In the genomic region with DNA sequence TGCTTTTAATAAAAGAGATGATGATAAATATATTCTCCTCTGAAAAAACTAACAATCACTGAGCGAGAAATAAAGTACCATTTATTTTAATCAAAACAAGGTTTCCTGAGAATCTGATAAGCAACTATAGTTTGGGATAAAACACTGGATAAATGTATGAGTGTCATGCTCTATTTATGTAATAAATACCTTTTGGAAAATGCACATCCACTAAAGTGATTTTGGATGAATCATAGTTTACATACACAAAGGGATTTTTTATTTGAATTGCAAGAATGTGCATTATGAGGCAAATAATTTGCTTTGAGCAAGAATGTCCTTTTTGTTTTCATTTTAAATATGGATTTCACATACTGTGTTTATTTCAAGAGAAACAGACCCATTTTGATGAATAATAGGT, we compare ENCODE assay signal across 30 cellular contexts.
"Had no signal": no experiment of that assay in that cellular context is flagged by ENCODE, and none has a peak within 500 bp of the region (broad histone marks: within the 10 kb centered on the region; RNA-seq: fewer than 3 reads in every experiment).

No MANE protein-coding gene starts in this region.

- H3K4me1 ChIP-seq: body of pancreas, esophagus muscularis mucosa, foreskin keratinocyte, gastrocnemius medialis, heart left ventricle had no signal

- H3K36me3 ChIP-seq: esophagus muscularis mucosa, gastrocnemius medialis, heart left ventricle had no signal

- H3K27me3 ChIP-seq: body of pancreas, esophagus muscularis mucosa, foreskin keratinocyte, gastrocnemius medialis, heart left ventricle had no signal

- H3K4me3 ChIP-seq: body of pancreas, esophagus muscularis mucosa, gastrocnemius medialis, heart left ventricle had no signal

- H3K9me3 ChIP-seq: body of pancreas, esophagus muscularis mucosa, gastrocnemius medialis, heart left ventricle had no signal

- H3K27ac ChIP-seq: body of pancreas, esophagus muscularis mucosa, foreskin keratinocyte, gastrocnemius medialis, heart left ventricle had no signal

- DNase-seq: activated CD4-positive, alpha-beta memory T cell treated with anti-CD3 and anti-CD28 coated beads, Interleukin-2, amount 10 ng/mL, durations not matched to agents 7 days and 5 days; activated CD4-positive, alpha-beta T cell treated with anti-CD3 and anti-CD28 coated beads for 1 hour; activated CD4-positive, alpha-beta T cell treated with anti-CD3 and anti-CD28 coated beads for 4 hours; activated CD4-positive, alpha-beta T cell treated with anti-CD3 and anti-CD28 coated beads, Interleukin-2, amount 10 ng/mL, durations not matched to agents 7 days and 5 days; activated CD4-positive, alpha-beta T cell treated with anti-CD3 and anti-CD28 coated beads, Interleukin-2, amount 50 U/mL, for 4 hours; activated CD4-positive, CD25-positive, alpha-beta regulatory T cell; activated CD8-positive, alpha-beta memory T cell treated with anti-CD3 and anti-CD28 coated beads, Interleukin-2, amount 50 U/mL, for 48 hours; activated gamma-delta T cell; activated naive CD4-positive, alpha-beta T cell; activated naive CD4-positive, alpha-beta T cell treated with anti-CD3 and anti-CD28 coated beads, Interleukin-2, amount 10 ng/mL, durations not matched to agents 7 days and 5 days; activated naive CD8-positive, alpha-beta T cell treated with anti-CD3 and anti-CD28 coated beads, Interleukin-2, amount 10 ng/mL, durations not matched to agents 7 days and 5 days; activated T-cell treated with anti-CD3 and anti-CD28 coated beads for 4 hours; activated T-cell treated with anti-CD3 and anti-CD28 coated beads, Interleukin-2, amount 50 U/mL, for 24 hours; activated T-cell treated with anti-CD3 and anti-CD28 coated beads, Interleukin-2, amount 50 U/mL, for 72 hours; amygdala; aorta; body of pancreas; caudate nucleus; cortex of kidney; dermis blood vessel endothelial cell; effector CD4-positive, alpha-beta T cell; effector memory CD8-positive, alpha-beta T cell; erythroblast; foreskin keratinocyte; gastrocnemius medialis; glutamatergic neuron; heart left ventricle; T-helper 2 cell had no signal

- ATAC-seq: activated naive CD4-positive, alpha-beta T cell treated with anti-CD3 and anti-CD28 coated beads, Interleukin-2, amount 50 U/mL, for 72 hours; activated T-cell treated with anti-CD3 and anti-CD28 coated beads, Interleukin-2, amount 50 U/mL, for 72 hours; body of pancreas; effector memory CD8-positive, alpha-beta T cell; foreskin keratinocyte; gastrocnemius medialis; heart left ventricle had no signal
